Comparison of ENCODE assay signal across 39 cellular contexts in genomic region chr1:154142358-154142757, GRCh38. TPM values are rescaled to one million over a fixed set of nuclear protein-coding genes. Genes with fewer than 3 reads are reported as not detected.
"Had no signal": no experiment of that assay in that cellular context is flagged by ENCODE, and none has a peak within 500 bp of the region (broad histone marks: within the 10 kb centered on the region; RNA-seq: fewer than 3 reads in every experiment).

No MANE protein-coding gene starts in this region.

- H3K36me3 Mint-ChIP-seq: activated naive CD4-positive, alpha-beta T cell treated with anti-CD3 and anti-CD28 coated beads, Interleukin-2, amount 50 U/mL, for 72 hours; activated naive CD8-positive, alpha-beta T cell; activated naive CD8-positive, alpha-beta T cell treated with anti-CD3 and anti-CD28 coated beads for 36 hours; activated naive CD8-positive, alpha-beta T cell treated with anti-CD3 and anti-CD28 coated beads, Interleukin-2, amount 10 ng/mL, durations not matched to agents 7 days and 5 days; brain had no signal

- H3K4me3 Mint-ChIP-seq: activated naive CD4-positive, alpha-beta T cell treated with anti-CD3 and anti-CD28 coated beads for 36 hours; activated naive CD4-positive, alpha-beta T cell treated with anti-CD3 and anti-CD28 coated beads, Interleukin-2, amount 50 U/mL, for 24 hours; activated naive CD8-positive, alpha-beta T cell; activated naive CD8-positive, alpha-beta T cell treated with anti-CD3 and anti-CD28 coated beads for 36 hours; activated naive CD8-positive, alpha-beta T cell treated with anti-CD3 and anti-CD28 coated beads, Interleukin-2, amount 10 ng/mL, durations not matched to agents 7 days and 5 days; activated naive CD8-positive, alpha-beta T cell treated with anti-CD3 and anti-CD28 coated beads, Interleukin-2, amount 50 U/mL, for 24 hours; activated T-cell treated with anti-CD3 and anti-CD28 coated beads, Interleukin-2, amount 50 U/mL, for 24 hours; activated T-cell treated with anti-CD3 and anti-CD28 coated beads, Interleukin-2, amount 50 U/mL, for 4 hours; activated T-cell treated with anti-CD3 and anti-CD28 coated beads, Interleukin-2, amount 50 U/mL, for 72 hours; activated T-helper 1 cell treated with anti-CD3 and anti-CD28 coated beads, Interleukin-12 subunit alpha, Interleukin-12 subunit beta, Interleukin-2, Interleukin-4 antibody, amounts not matched to agents 30 ng/mL and 10 ng/mL and 1 ng/mL, durations not matched to agents 14 hours and 24 hours and 36 hours; activated T-helper 17 cell treated with anti-CD3 and anti-CD28 coated beads, Interleukin-2, amount 50 U/mL, for 72 hours; brain; central memory CD8-positive, alpha-beta T cell had no signal

- H3K4me1 Mint-ChIP-seq: activated naive CD8-positive, alpha-beta T cell treated with anti-CD3 and anti-CD28 coated beads, Interleukin-2, amount 10 ng/mL, durations not matched to agents 7 days and 5 days; activated T-helper 17 cell treated with anti-CD3 and anti-CD28 coated beads, Interleukin-2, amount 50 U/mL, for 72 hours; brain; central memory CD8-positive, alpha-beta T cell had no signal

- H3K27me3 Mint-ChIP-seq: activated naive CD4-positive, alpha-beta T cell treated with anti-CD3 and anti-CD28 coated beads, Interleukin-2, amount 50 U/mL, for 24 hours; activated naive CD8-positive, alpha-beta T cell; activated naive CD8-positive, alpha-beta T cell treated with anti-CD3 and anti-CD28 coated beads for 36 hours; activated naive CD8-positive, alpha-beta T cell treated with anti-CD3 and anti-CD28 coated beads, Interleukin-2, amount 10 ng/mL, durations not matched to agents 7 days and 5 days; activated naive CD8-positive, alpha-beta T cell treated with anti-CD3 and anti-CD28 coated beads, Interleukin-2, amount 50 U/mL, for 24 hours; activated T-cell treated with anti-CD3 and anti-CD28 coated beads, Interleukin-2, amount 50 U/mL, for 24 hours; activated T-helper 17 cell treated with anti-CD3 and anti-CD28 coated beads, Interleukin-2, amount 50 U/mL, for 72 hours; central memory CD8-positive, alpha-beta T cell had no signal

- H3K27ac Mint-ChIP-seq: activated naive CD4-positive, alpha-beta T cell treated with anti-CD3 and anti-CD28 coated beads for 36 hours; activated naive CD4-positive, alpha-beta T cell treated with anti-CD3 and anti-CD28 coated beads, Interleukin-2, amount 50 U/mL, for 24 hours; activated naive CD4-positive, alpha-beta T cell treated with anti-CD3 and anti-CD28 coated beads, Interleukin-2, amount 50 U/mL, for 72 hours; activated naive CD8-positive, alpha-beta T cell; activated naive CD8-positive, alpha-beta T cell treated with anti-CD3 and anti-CD28 coated beads for 36 hours; activated naive CD8-positive, alpha-beta T cell treated with anti-CD3 and anti-CD28 coated beads, Interleukin-2, amount 10 ng/mL, durations not matched to agents 7 days and 5 days; activated naive CD8-positive, alpha-beta T cell treated with anti-CD3 and anti-CD28 coated beads, Interleukin-2, amount 50 U/mL, for 24 hours; activated T-cell treated with anti-CD3 and anti-CD28 coated beads, Interleukin-2, amount 50 U/mL, for 24 hours; activated T-cell treated with anti-CD3 and anti-CD28 coated beads, Interleukin-2, amount 50 U/mL, for 72 hours; activated T-helper 1 cell treated with anti-CD3 and anti-CD28 coated beads, Interleukin-12 subunit alpha, Interleukin-12 subunit beta, Interleukin-2, Interleukin-4 antibody, amounts not matched to agents 30 ng/mL and 10 ng/mL and 1 ng/mL, durations not matched to agents 14 hours and 24 hours and 36 hours; activated T-helper 17 cell treated with anti-CD3 and anti-CD28 coated beads, Interleukin-2, amount 50 U/mL, for 72 hours; activated T-helper 2 cell treated with anti-CD3 and anti-CD28 coated beads, Interferon-gamma antibody, Interleukin-2, Interleukin-4, amounts not matched to agents 10 μg/mL and 5 μg/mL and 100 μg/mL, durations not matched to agents 14 hours and 24 hours and 36 hours; brain had no signal

- H3K9me3 ChIP-seq: adrenal gland, ascending aorta, body of pancreas, breast epithelium had no signal

- H3K4me3 ChIP-seq: adrenal gland, ascending aorta, body of pancreas, breast epithelium, cardiac muscle cell had no signal

- H3K9me3 Mint-ChIP-seq: activated naive CD4-positive, alpha-beta T cell treated with anti-CD3 and anti-CD28 coated beads for 36 hours; activated naive CD4-positive, alpha-beta T cell treated with anti-CD3 and anti-CD28 coated beads, Interleukin-2, amount 50 U/mL, for 24 hours; activated naive CD4-positive, alpha-beta T cell treated with anti-CD3 and anti-CD28 coated beads, Interleukin-2, amount 50 U/mL, for 72 hours; activated naive CD8-positive, alpha-beta T cell treated with anti-CD3 and anti-CD28 coated beads for 36 hours; activated naive CD8-positive, alpha-beta T cell treated with anti-CD3 and anti-CD28 coated beads, Interleukin-2, amount 10 ng/mL, durations not matched to agents 7 days and 5 days; activated naive CD8-positive, alpha-beta T cell treated with anti-CD3 and anti-CD28 coated beads, Interleukin-2, amount 50 U/mL, for 24 hours; activated T-cell treated with anti-CD3 and anti-CD28 coated beads, Interleukin-2, amount 50 U/mL, for 24 hours; activated T-cell treated with anti-CD3 and anti-CD28 coated beads, Interleukin-2, amount 50 U/mL, for 4 hours; activated T-cell treated with anti-CD3 and anti-CD28 coated beads, Interleukin-2, amount 50 U/mL, for 72 hours; activated T-helper 1 cell treated with anti-CD3 and anti-CD28 coated beads, Interleukin-12 subunit alpha, Interleukin-12 subunit beta, Interleukin-2, Interleukin-4 antibody, amounts not matched to agents 30 ng/mL and 10 ng/mL and 1 ng/mL, durations not matched to agents 14 hours and 24 hours and 36 hours; activated T-helper 17 cell treated with anti-CD3 and anti-CD28 coated beads, Interleukin-2, amount 50 U/mL, for 72 hours; activated T-helper 2 cell treated with anti-CD3 and anti-CD28 coated beads, Interferon-gamma antibody, Interleukin-2, Interleukin-4, amounts not matched to agents 10 μg/mL and 5 μg/mL and 100 μg/mL, durations not matched to agents 14 hours and 24 hours and 36 hours; brain; central memory CD8-positive, alpha-beta T cell had no signal

- DNase-seq: activated effector memory CD4-positive, alpha-beta T cell treated with anti-CD3 and anti-CD28 coated beads, Interleukin-2, amount 50 U/mL, for 16 hours; activated effector memory CD4-positive, alpha-beta T cell treated with Interleukin-2 at 50 U/mL for 16 hours; activated gamma-delta T cell; activated gamma-delta T cell treated with Interleukin-2 at 50 U/mL for 16 hours; activated naive CD4-positive, alpha-beta T cell; activated naive CD4-positive, alpha-beta T cell treated with anti-CD3 and anti-CD28 coated beads for 36 hours; activated naive CD4-positive, alpha-beta T cell treated with anti-CD3 and anti-CD28 coated beads, Interleukin-2, amount 50 U/mL, for 16 hours; activated naive CD4-positive, alpha-beta T cell treated with Interleukin-2 at 50 U/mL for 16 hours; activated naive CD8-positive, alpha-beta T cell treated with anti-CD3 and anti-CD28 coated beads for 36 hours; activated naive CD8-positive, alpha-beta T cell treated with anti-CD3 and anti-CD28 coated beads, Interleukin-2, amount 10 ng/mL, durations not matched to agents 7 days and 5 days; activated naive CD8-positive, alpha-beta T cell treated with anti-CD3 and anti-CD28 coated beads, Interleukin-2, amount 50 U/mL, for 24 hours; activated T-cell treated with anti-CD3 and anti-CD28 coated beads, Interleukin-2, amount 50 U/mL, for 24 hours; activated T-cell treated with anti-CD3 and anti-CD28 coated beads, Interleukin-2, amount 50 U/mL, for 4 hours; activated T-cell treated with anti-CD3 and anti-CD28 coated beads, Interleukin-2, amount 50 U/mL, for 48 hours; activated T-cell treated with anti-CD3 and anti-CD28 coated beads, Interleukin-2, amount 50 U/mL, for 72 hours; adrenal gland; amniotic stem cell; amygdala; anterior cingulate cortex; aorta; body of pancreas; brain microvascular endothelial cell; caudate nucleus; central memory CD4-positive, alpha-beta T cell; cerebellar nuclear complex had no signal

- H3K36me3 ChIP-seq: adrenal gland, ascending aorta, brain microvascular endothelial cell, breast epithelium, cardiac muscle cell had no signal

- ATAC-seq: activated naive CD4-positive, alpha-beta T cell treated with anti-CD3 and anti-CD28 coated beads, Interleukin-2, amount 50 U/mL, for 72 hours; activated naive CD8-positive, alpha-beta T cell treated with anti-CD3 and anti-CD28 coated beads, Interleukin-2, amount 50 U/mL, for 24 hours; activated T-cell treated with anti-CD3 and anti-CD28 coated beads, Interleukin-2, amount 50 U/mL, for 4 hours; activated T-cell treated with anti-CD3 and anti-CD28 coated beads, Interleukin-2, amount 50 U/mL, for 72 hours; activated T-helper 17 cell treated with anti-CD3 and anti-CD28 coated beads, Interleukin-2, amount 50 U/mL, for 72 hours; body of pancreas had no signal

- H3K4me1 ChIP-seq: adrenal gland, ascending aorta, body of pancreas, breast epithelium had no signal

- H3K27me3 ChIP-seq: adrenal gland, ascending aorta, body of pancreas, brain microvascular endothelial cell, breast epithelium, cardiac muscle cell had no signal

- H3K27ac ChIP-seq: adrenal gland, ascending aorta, body of pancreas, brain microvascular endothelial cell, breast epithelium, cardiac muscle cell had no signal

RNA-seq across cellular contexts. Expression of gene NUP210L, which starts 12.5 kb away (rescaled TPM):
- total RNA-seq: activated T-helper 1 cell treated with anti-CD3 and anti-CD28 coated beads, Interleukin-12 subunit alpha, Interleukin-12 subunit beta, Interleukin-2, Interleukin-4 antibody, amounts not matched to agents 30 ng/mL and 10 ng/mL and 1 ng/mL, durations not matched to agents 14 hours and 24 hours and 36 hours; ascending aorta; astrocyte; body of pancreas; cardiac muscle cell; cerebellum; chondrocyte had no signal
